ENCODE assay signal across 7 cellular contexts in the genomic region with DNA sequence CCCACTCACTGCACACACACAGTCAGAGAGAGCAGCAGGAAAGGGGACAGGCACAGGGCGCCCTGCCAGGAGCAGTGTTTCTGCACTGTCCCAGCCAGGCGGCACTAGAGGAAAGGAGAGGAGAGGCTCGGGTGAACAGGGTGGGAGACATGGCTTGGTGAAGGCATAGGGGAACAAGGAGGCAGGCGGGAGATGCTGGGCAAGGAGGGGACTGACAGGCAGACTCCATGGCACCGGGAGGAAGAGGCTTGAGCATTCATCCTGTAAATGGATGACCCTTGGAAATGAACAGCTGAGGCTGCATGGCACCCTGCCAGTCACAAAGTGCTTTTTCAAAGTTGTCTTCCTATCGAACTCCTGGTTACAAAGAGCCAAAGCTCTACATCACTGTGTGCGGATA. TPM values are rescaled to one million over a fixed set of nuclear protein-coding genes. Genes with fewer than 3 reads are reported as not detected.
DNase-seq lines count a peak whose midpoint lies in the region; ATAC-seq and TF ChIP-seq lines count a peak whose summit lies in the region.
"Had no signal": no experiment of that assay in that cellular context is flagged by ENCODE, and none has a peak within 500 bp of the region (broad histone marks: within the 10 kb centered on the region; RNA-seq: fewer than 3 reads in every experiment).

No MANE protein-coding gene starts in this region.

- 86% methylated on average over 7 of the region's 7 CpGs for WGBS in mammary epithelial cell (ENCODE audit: low coverage, missing lambda C conversion rate)
- 34 to 44% (median 37%) methylated on average over 6 to 7 of the region's 7 CpGs for WGBS in heart left ventricle, 4 donors

- H3K27ac Mint-ChIP-seq in MCF 10A (ENCODE audit: low read depth, unreplicated experiment) = peak overlapping the region; percentile 9

- no peak overlapping the region for H2AFZ ChIP-seq in mammary epithelial cell (ENCODE audit: low read depth, low read length)

- no peak for TF ChIP-seq POLR2A in heart left ventricle (IDR thresholded peaks at IDR 0.05)

- CTCF ChIA-PET in MCF 10A (lab: Yijun Ruan, JAX) (interaction anchor here (0.7 kb wide), 1 partner anchor 195 kb away, joined by 3 read pairs; no protein-coding TSS in a partner anchor), mammary epithelial cell (lab: Charles Lee; ENCODE audit: low non-redundant PET) (no interaction called here)

- no peak overlapping the region for H3K4me2 ChIP-seq in mammary epithelial cell (ENCODE audit: insufficient read depth, low read depth, low read length)

- peaks cover 6% of the 10 kb centered on the region for H4K20me1 ChIP-seq in mammary epithelial cell (ENCODE audit: insufficient read depth, low read length)

- DNase-seq in MCF 10A (ENCODE audit: unreplicated experiment) (no peak), mammary epithelial cell (no peak), heart left ventricle (peak in 2 of 5 donors; percentile 58 to 61), upper lobe of right lung (peak; percentile 74), NCI-H345 treated with DMSO at 0.1 percent for 48 hours (lab: John Stamatoyannopoulos, UW; ENCODE audit: unreplicated experiment) (no peak)
- DNase-seq: activated CD4-positive, alpha-beta T cell treated with anti-CD3 and anti-CD28 coated beads for 48 hours had no signal

- intact Hi-C loops in MCF 10A (cut with micrococcal nuclease) = no loop called here
- intact Hi-C loops in mammary epithelial cell (cut with micrococcal nuclease) = no loop called here
- intact Hi-C loops in heart left ventricle (cut with DNase I) = no loop called here
- intact Hi-C loops in upper lobe of right lung (cut with DNase I) = no loop called here

- no peak for TF ChIP-seq CTCF in MCF 10A (IDR thresholded peaks at IDR 0.05; ENCODE audit: unreplicated experiment)
- no peak for TF ChIP-seq CTCF in mammary epithelial cell (conservative IDR thresholded peaks at IDR 0.05 in 1 of 2, IDR thresholded peaks at IDR 0.05 in 1 of 2; ENCODE audit: extremely low read depth in 1 of 2, insufficient read depth in 1 of 2, low read depth in 1 of 2, low read length in 2 of 2)
- TF ChIP-seq CTCF in heart left ventricle (IDR thresholded peaks at IDR 0.05) = peak in 10 of 12 donors; percentile 9 to 55 (median 34)
- TF ChIP-seq CTCF in upper lobe of right lung (IDR thresholded peaks at IDR 0.05) = no peak

- H3K9me3 Mint-ChIP-seq in MCF 10A (ENCODE audit: unreplicated experiment) = no peaks in the 10 kb centered on the region

- H3K9me3 ChIP-seq in mammary epithelial cell (replicated peaks; ENCODE audit: insufficient read depth, low read length) = no peaks in the 10 kb centered on the region
- no peaks in the 10 kb centered on the region for H3K9me3 ChIP-seq in heart left ventricle
- no peaks in the 10 kb centered on the region for H3K9me3 ChIP-seq in upper lobe of right lung

- H3K36me3 Mint-ChIP-seq in MCF 10A (ENCODE audit: insufficient read depth, unreplicated experiment) = peaks cover 13% of the 10 kb centered on the region

- H3K36me3 ChIP-seq in mammary epithelial cell (ENCODE audit: insufficient read depth, low read length) = no peaks in the 10 kb centered on the region
- no peaks in the 10 kb centered on the region for H3K36me3 ChIP-seq in heart left ventricle
- H3K36me3 ChIP-seq in upper lobe of right lung = no peaks in the 10 kb centered on the region

- dilution Hi-C loops in mammary epithelial cell (cut with HindIII; ENCODE audit: low sequenced_read_pairs) = no loop called here

- H3K27me3 Mint-ChIP-seq in MCF 10A (ENCODE audit: insufficient read depth, unreplicated experiment) = no peaks in the 10 kb centered on the region

- H3K4me3 ChIP-seq in mammary epithelial cell (replicated peaks in 1 of 3; ENCODE audit: insufficient read depth in 1 of 3, low read depth in 2 of 3, low read length in 3 of 3) (no peak overlapping the region), heart left ventricle (no peak overlapping the region), upper lobe of right lung (no peak overlapping the region)

- peaks cover 99% of the 10 kb centered on the region for H3K79me2 ChIP-seq in mammary epithelial cell (ENCODE audit: insufficient read depth, low read length)

- peak; percentile 45 to 72 (median 62) for ATAC-seq in heart left ventricle
- ATAC-seq in upper lobe of right lung = peak; percentile 50
- ATAC-seq in GM18873 (IDR thresholded peaks at IDR 0.05; ENCODE audit: low FRiP score, unreplicated experiment) = no peak

- no peak overlapping the region for H3K9ac ChIP-seq in mammary epithelial cell (ENCODE audit: insufficient read depth, low read length)

- in situ Hi-C loops in mammary epithelial cell (cut with MboI; ENCODE audit: low sequenced_read_pairs in 2 of 2) = no loop called here

- H3K4me3 Mint-ChIP-seq in MCF 10A (ENCODE audit: unreplicated experiment) = no peak overlapping the region

- POLR2A ChIA-PET in MCF 10A (lab: Yijun Ruan, JAX) = interaction anchor here (0.7 to 3.7 kb wide), 2 partner anchors 23 to 64 kb away, joined by 4 to 13 read pairs; partner anchors contain the start of gene MED26

- H3K4me1 Mint-ChIP-seq in MCF 10A (ENCODE audit: insufficient read depth, unreplicated experiment) = peaks cover 19% of the 10 kb centered on the region

- no peaks in the 10 kb centered on the region for H3K27me3 ChIP-seq in mammary epithelial cell (ENCODE audit: insufficient read depth, low read length)
- no peaks in the 10 kb centered on the region for H3K27me3 ChIP-seq in heart left ventricle
- no peaks in the 10 kb centered on the region for H3K27me3 ChIP-seq in upper lobe of right lung

- H3K27ac ChIP-seq in mammary epithelial cell (ENCODE audit: insufficient read depth, low read depth, low read length) (no peak overlapping the region), heart left ventricle (peak overlapping the region in 2 of 12 donors; percentile 31 to 89), upper lobe of right lung (no peak overlapping the region)

- H3K4me1 ChIP-seq in mammary epithelial cell (ENCODE audit: insufficient read depth, low read length) (peaks cover 12% of the 10 kb centered on the region), heart left ventricle (peaks cover 0 to 88% (median 51%) of the 10 kb centered on the region in 12 donors), upper lobe of right lung (peaks cover 41% of the 10 kb centered on the region)

- no TSS peak for BruUV-seq in MCF 10A (replicated peaks; lab: Mats Ljungman, UMichigan)
- no TSS peak for BruUV-seq in mammary epithelial cell (replicated peaks; lab: Mats Ljungman, UMichigan)

RNA-seq across cellular contexts. Expression of gene MED26, which starts 22.5 kb away (rescaled TPM):
- total RNA-seq in MCF 10A (2022) (11.1 and 12.9 TPM in 2 replicates), mammary epithelial cell (10 to 100 TPM in 1 of 2 donors, 1 to 10 TPM in 1; 8.8 to 10.9 TPM), heart left ventricle (1 to 10 TPM; 3.6 to 7.5 (median 4.6) TPM), upper lobe of right lung (13.4 TPM)
- polyA plus RNA-seq in mammary epithelial cell (6.4 TPM), heart left ventricle (1 to 10 TPM; 4.3 to 5.6 TPM)
- polyA minus RNA-seq in mammary epithelial cell = 4.6 TPM

RNA-seq across cellular contexts. Expression of gene SLC35E1, which starts 33.3 kb away (rescaled TPM):
- 62.2 and 62.6 TPM in 2 replicates for total RNA-seq in MCF 10A (2022)
- 10 to 100 TPM; 50.8 to 67.2 TPM for total RNA-seq in mammary epithelial cell
- 48.6 TPM for polyA plus RNA-seq in mammary epithelial cell
- polyA minus RNA-seq in mammary epithelial cell = 87.8 TPM
- 10 to 100 TPM; 20.4 to 44.0 (median 24.0) TPM for total RNA-seq in heart left ventricle
- polyA plus RNA-seq in heart left ventricle = 10 to 100 TPM; 21.2 to 33.9 TPM
- 51.2 TPM for total RNA-seq in upper lobe of right lung

RNA-seq across cellular contexts. Expression of gene SMIM7, which starts 54.4 kb away (rescaled TPM):
- 69.3 and 81.8 TPM in 2 replicates for total RNA-seq in MCF 10A (2022)
- 10 to 100 TPM; 44.5 to 56.3 TPM for total RNA-seq in mammary epithelial cell
- polyA plus RNA-seq in mammary epithelial cell = 55.8 TPM
- 48.3 TPM for polyA minus RNA-seq in mammary epithelial cell
- total RNA-seq in heart left ventricle = 10 to 100 TPM; 27.1 to 52.6 (median 45.2) TPM
- polyA plus RNA-seq in heart left ventricle = 10 to 100 TPM; 44.6 to 73.1 TPM
- total RNA-seq in upper lobe of right lung = 76.7 TPM

RNA-seq across cellular contexts. Expression of gene TMEM38A, which starts 55.4 kb away (rescaled TPM):
- total RNA-seq in MCF 10A (2022) (2.1 and 4.5 TPM in 2 replicates), mammary epithelial cell (1 to 10 TPM; 3.5 to 6.3 TPM), heart left ventricle (10 to 100 TPM; 13.7 to 37.3 (median 27.2) TPM), upper lobe of right lung (5.1 TPM)
- polyA plus RNA-seq in mammary epithelial cell (4.1 TPM), heart left ventricle (10 to 100 TPM; 26.6 to 47.4 TPM)
- polyA minus RNA-seq in mammary epithelial cell = 5.0 TPM

Comparison
In these comparisons a context has a peak if more than half of its experiments do, and no peak if none do; other contexts are left out.
1. CTCF ChIP-seq: peak in heart left ventricle (10 of 12); none in MCF 10A (single experiment), mammary epithelial cell (0 of 2) and upper lobe of right lung (single experiment).